In genomic region chr22:20261848-20262581, GRCh38 we compare ENCODE assay signal across 31 cellular contexts.
"Had no signal": no experiment of that assay in that cellular context is flagged by ENCODE, and none has a peak within 500 bp of the region (broad histone marks: within the 10 kb centered on the region; RNA-seq: fewer than 3 reads in every experiment).

No MANE protein-coding gene starts in this region.

- H3K27ac ChIP-seq: epithelial cell of prostate, gastrocnemius medialis, heart left ventricle, hepatocyte, left lung, ovary, psoas muscle, sigmoid colon, thoracic aorta, tibial nerve, upper lobe of left lung, uterus had no signal

- H3K4me3 ChIP-seq: gastrocnemius medialis, heart left ventricle, hepatocyte, left lung, mucosa of descending colon, ovary, psoas muscle, sigmoid colon, thoracic aorta, tibial nerve, upper lobe of left lung, uterus had no signal

- H3K27me3 ChIP-seq: gastrocnemius medialis, heart left ventricle, hepatocyte, ovary, upper lobe of left lung, uterus had no signal

- H3K9me3 ChIP-seq: gastrocnemius medialis, heart left ventricle, left lung, mucosa of descending colon, ovary, psoas muscle, sigmoid colon, thoracic aorta, tibial nerve, upper lobe of left lung, uterus had no signal

- H3K36me3 Mint-ChIP-seq: mesothelial cell of epicardium; naive B cell; natural killer cell treated with Interleukin-12 subunit alpha and Interleukin-12 subunit beta and Interleukin-15 and Interleukin-18, amount 100 ng/mL, for 72 hours; stimulated activated memory B cell treated with anti-CD40 and anti-IgM and Interleukin-4, amounts not matched to agents 10 μg/mL and 1 μg/mL and 100 μg/mL, for 72 hours had no signal

- H3K4me1 ChIP-seq: gastrocnemius medialis, psoas muscle, sigmoid colon, uterus had no signal

- H3K4me2 ChIP-seq: hepatocyte had no signal

- H3K36me3 ChIP-seq: gastrocnemius medialis, heart left ventricle, left lung, ovary, sigmoid colon, thoracic aorta, tibial nerve, upper lobe of left lung, uterus had no signal

- H3K79me2 ChIP-seq: hepatocyte had no signal

- H3K4me1 Mint-ChIP-seq: endodermal cell; stimulated activated memory B cell treated with anti-CD40 and anti-IgM and Interleukin-4, amounts not matched to agents 10 μg/mL and 1 μg/mL and 100 μg/mL, for 72 hours had no signal

- H3K27ac Mint-ChIP-seq: endodermal cell; mesothelial cell of epicardium; natural killer cell treated with Interleukin-12 subunit alpha and Interleukin-12 subunit beta and Interleukin-15 and Interleukin-18, amount 100 ng/mL, for 72 hours; stimulated activated memory B cell treated with anti-CD40 and anti-IgM and Interleukin-4, amounts not matched to agents 10 μg/mL and 1 μg/mL and 100 μg/mL, for 72 hours had no signal

- FAIRE-seq: colon, islet of Langerhans had no signal

- H2AFZ ChIP-seq: hepatocyte had no signal

- H3K4me3 Mint-ChIP-seq: endodermal cell; mesothelial cell of epicardium; natural killer cell treated with Interleukin-12 subunit alpha and Interleukin-12 subunit beta and Interleukin-15 and Interleukin-18, amount 100 ng/mL, for 72 hours; stimulated activated memory B cell treated with anti-CD40 and anti-IgM and Interleukin-4, amounts not matched to agents 10 μg/mL and 1 μg/mL and 100 μg/mL, for 72 hours had no signal

- H3K27me3 Mint-ChIP-seq: natural killer cell treated with Interleukin-12 subunit alpha and Interleukin-12 subunit beta and Interleukin-15 and Interleukin-18, amount 100 ng/mL, for 72 hours had no signal

- ATAC-seq: esophagus mucosa; gastrocnemius medialis; heart left ventricle; left cardiac atrium; left lung; mucosa of descending colon; natural killer cell treated with Interleukin-12 subunit alpha and Interleukin-12 subunit beta and Interleukin-15 and Interleukin-18, amount 100 ng/mL, for 72 hours; psoas muscle; right cardiac atrium; stimulated activated memory B cell treated with anti-CD40 and anti-IgM and Interleukin-4, amounts not matched to agents 10 μg/mL and 1 μg/mL and 100 μg/mL, for 72 hours; stimulated activated naive CD8-positive, alpha-beta T cell treated with anti-CD3 and anti-CD28 coated beads, Interleukin-15, Interleukin-2, amounts not matched to agents 100 U/mL and 50 U/mL, for 24 hours had no signal

- DNase-seq: effector CD8-positive, alpha-beta T cell; endodermal cell; foreskin fibroblast; gastrocnemius medialis; heart left ventricle; left cardiac atrium; left lung; mesenchymal stem cell; mucosa of descending colon; naive B cell; occipital lobe; ovary; posterior cingulate gyrus; psoas muscle; right cardiac atrium; sigmoid colon; stimulated activated CD4-positive, alpha-beta T cell treated with anti-CD3 and anti-CD28 coated beads, Interleukin-4, amount 100 ng/mL, for 4 hours; stimulated activated naive CD8-positive, alpha-beta T cell treated with anti-CD3 and anti-CD28 coated beads, Interleukin-15, Interleukin-2, amounts not matched to agents 100 U/mL and 50 U/mL, for 24 hours; substantia nigra; uterus had no signal

- H3K9me3 Mint-ChIP-seq: endodermal cell; mesothelial cell of epicardium; naive B cell; natural killer cell treated with Interleukin-12 subunit alpha and Interleukin-12 subunit beta and Interleukin-15 and Interleukin-18, amount 100 ng/mL, for 72 hours; stimulated activated memory B cell treated with anti-CD40 and anti-IgM and Interleukin-4, amounts not matched to agents 10 μg/mL and 1 μg/mL and 100 μg/mL, for 72 hours had no signal
